In genomic region chr16:73050115-73051099, GRCh38 we compare ENCODE assay signal across 13 cellular contexts. TPM values are rescaled to one million over a fixed set of nuclear protein-coding genes. Genes with fewer than 3 reads are reported as not detected.
DNase-seq lines count a peak whose midpoint lies in the region; ATAC-seq, FAIRE-seq and TF ChIP-seq lines count a peak whose summit lies in the region.
"Had no signal": no experiment of that assay in that cellular context is flagged by ENCODE, and none has a peak within 500 bp of the region (broad histone marks: within the 10 kb centered on the region; RNA-seq: fewer than 3 reads in every experiment).

No MANE protein-coding gene starts in this region.

- H3K4me1 ChIP-seq in tibial nerve (peaks cover 0 to 87% (median 45%) of the 10 kb centered on the region in 4 donors), kidney (ENCODE audit: control insufficient read depth in 1 of 2, insufficient read depth in 1 of 2, low read depth in 1 of 2, low read length in 2 of 2) (peaks cover 19 to 25% of the 10 kb centered on the region in 2 donors)

- H3K4me1 Mint-ChIP-seq in chondrocyte (ENCODE audit: low read depth): peaks cover 21% of the 10 kb centered on the region
- H3K4me1 Mint-ChIP-seq in activated CD8-positive, alpha-beta memory T cell treated with anti-CD3 and anti-CD28 coated beads, Interleukin-2, amount 10 ng/mL, durations not matched to agents 7 days and 5 days: no peaks in the 10 kb centered on the region

- no peak for TF ChIP-seq POLR2A in tibial nerve (IDR thresholded peaks at IDR 0.05)

- TF ChIP-seq CTCF in chondrocyte (IDR thresholded peaks at IDR 0.05): peak; percentile 14
- no peak for TF ChIP-seq CTCF in tibial nerve (IDR thresholded peaks at IDR 0.05)
- TF ChIP-seq CTCF in kidney (IDR thresholded peaks at IDR 0.05; ENCODE audit: borderline replicate concordance, extremely low read depth, insufficient read depth): no peak

- H3K27me3 ChIP-seq in tibial nerve: no peaks in the 10 kb centered on the region

- WGBS in tibial nerve, 2 donors: 72% methylated on average over 12 of the region's 12 CpGs

- H3K4me3 Mint-ChIP-seq in chondrocyte (ENCODE audit: unreplicated experiment): no peak overlapping the region
- H3K4me3 Mint-ChIP-seq in activated CD8-positive, alpha-beta memory T cell treated with anti-CD3 and anti-CD28 coated beads, Interleukin-2, amount 10 ng/mL, durations not matched to agents 7 days and 5 days: no peak overlapping the region
- H3K4me3 Mint-ChIP-seq: activated T-cell treated with anti-CD3 and anti-CD28 coated beads, Interleukin-2, amount 50 U/mL, for 72 hours; dendritic cell treated with granulocyte-macrophage colony-stimulating factor and Interleukin-4, amounts not matched to agents 40 ng/mL and 50 ng/mL, for 4 days had no signal

- CTCF ChIA-PET in activated CD8-positive, alpha-beta memory T cell treated with anti-CD3 and anti-CD28 coated beads, Interleukin-2, amount 10 ng/mL, durations not matched to agents 7 days and 5 days (lab: Charles Lee): no interaction called here

- no peaks in the 10 kb centered on the region for H3K9me3 Mint-ChIP-seq in chondrocyte (ENCODE audit: low read depth)
- no peaks in the 10 kb centered on the region for H3K9me3 Mint-ChIP-seq in activated CD8-positive, alpha-beta memory T cell treated with anti-CD3 and anti-CD28 coated beads, Interleukin-2, amount 10 ng/mL, durations not matched to agents 7 days and 5 days (ENCODE audit: low read depth)
- H3K9me3 Mint-ChIP-seq: activated T-cell treated with anti-CD3 and anti-CD28 coated beads, Interleukin-2, amount 50 U/mL, for 72 hours; dendritic cell treated with granulocyte-macrophage colony-stimulating factor and Interleukin-4, amounts not matched to agents 40 ng/mL and 50 ng/mL, for 4 days had no signal

- FAIRE-seq in kidney (lab: Jason Lieb, UNC): no peak

- peak overlapping the region in 3 of 4 donors; percentile 40 to 99 (median 97) for H3K27ac ChIP-seq in tibial nerve
- H3K27ac ChIP-seq in kidney (ENCODE audit: low read depth in 2 of 2, low read length in 2 of 2): peak overlapping the region in 1 of 2 donors; percentile 45
- H3K27ac ChIP-seq: 22Rv1 had no signal

- DNase-seq in NCI-H1417 (lab: John Stamatoyannopoulos, UW): peak in 2 of 3 experiments; percentile 27 to 39
- no peak for DNase-seq in NCI-H1417 treated with DMSO at 0.1 percent for 48 hours (lab: John Stamatoyannopoulos, UW)
- no peak for DNase-seq in chondrocyte (ENCODE audit: low spot score)
- peak; percentile 13 for DNase-seq in medulla oblongata (ENCODE audit: extremely low spot score)
- DNase-seq in tibial nerve (ENCODE audit: low spot score in 2 of 2): no peak
- no peak for DNase-seq in activated CD8-positive, alpha-beta memory T cell treated with anti-CD3 and anti-CD28 coated beads, Interleukin-2, amount 10 ng/mL, durations not matched to agents 7 days and 5 days
- no peak for DNase-seq in kidney
- DNase-seq: activated T-cell treated with anti-CD3 and anti-CD28 coated beads, Interleukin-2, amount 50 U/mL, for 72 hours; KG1; T-helper 9 cell had no signal

- ATAC-seq in activated CD8-positive, alpha-beta memory T cell treated with anti-CD3 and anti-CD28 coated beads, Interleukin-2, amount 10 ng/mL, durations not matched to agents 7 days and 5 days: no peak
- no peak for ATAC-seq in GM21737 (IDR thresholded peaks at IDR 0.05; ENCODE audit: unreplicated experiment)
- ATAC-seq: activated T-cell treated with anti-CD3 and anti-CD28 coated beads, Interleukin-2, amount 50 U/mL, for 72 hours had no signal

- no peak for TF ChIP-seq EP300 in tibial nerve (IDR thresholded peaks at IDR 0.05)

- intact Hi-C loops in kidney (cut with DNase I): no loop called here

- H3K9me3 ChIP-seq in tibial nerve (no peaks in the 10 kb centered on the region), kidney (ENCODE audit: control insufficient read depth in 1 of 2, low read length in 2 of 2) (no peaks in the 10 kb centered on the region)

- H3K36me3 ChIP-seq in tibial nerve: no peaks in the 10 kb centered on the region
- no peaks in the 10 kb centered on the region for H3K36me3 ChIP-seq in kidney (ENCODE audit: control insufficient read depth in 1 of 2, insufficient read depth in 2 of 2, low read length in 2 of 2)

- no peaks in the 10 kb centered on the region for H3K27me3 Mint-ChIP-seq in chondrocyte (ENCODE audit: low read depth)
- H3K27me3 Mint-ChIP-seq in activated CD8-positive, alpha-beta memory T cell treated with anti-CD3 and anti-CD28 coated beads, Interleukin-2, amount 10 ng/mL, durations not matched to agents 7 days and 5 days: peaks cover 28% of the 10 kb centered on the region

- no peak overlapping the region for H3K27ac Mint-ChIP-seq in chondrocyte (ENCODE audit: unreplicated experiment)
- H3K27ac Mint-ChIP-seq in activated CD8-positive, alpha-beta memory T cell treated with anti-CD3 and anti-CD28 coated beads, Interleukin-2, amount 10 ng/mL, durations not matched to agents 7 days and 5 days: no peak overlapping the region
- H3K27ac Mint-ChIP-seq: activated T-cell treated with anti-CD3 and anti-CD28 coated beads, Interleukin-2, amount 50 U/mL, for 72 hours; dendritic cell treated with granulocyte-macrophage colony-stimulating factor and Interleukin-4, amounts not matched to agents 40 ng/mL and 50 ng/mL, for 4 days had no signal

- H3K9ac ChIP-seq in kidney (ENCODE audit: low read length in 2 of 2): peak overlapping the region in 1 of 2 donors; percentile 12

- H3K4me3 ChIP-seq in tibial nerve (no peak overlapping the region), kidney (ENCODE audit: low read length in 2 of 2) (no peak overlapping the region)

- peaks cover 2% of the 10 kb centered on the region for H3K36me3 Mint-ChIP-seq in chondrocyte (ENCODE audit: low read depth)
- H3K36me3 Mint-ChIP-seq in activated CD8-positive, alpha-beta memory T cell treated with anti-CD3 and anti-CD28 coated beads, Interleukin-2, amount 10 ng/mL, durations not matched to agents 7 days and 5 days: no peaks in the 10 kb centered on the region

RNA-seq across cellular contexts. Expression of gene ZFHX3, which starts 2.5 kb away (rescaled TPM):
- total RNA-seq in chondrocyte (74.4 to 91.0 TPM (median 86.8 TPM) in 3 replicates), tibial nerve (10 to 100 TPM; 36.3 to 44.0 (median 38.1) TPM), kidney (29.3 TPM)
- total RNA-seq in activated CD8-positive, alpha-beta memory T cell treated with anti-CD3 and anti-CD28 coated beads, Interleukin-2, amount 10 ng/mL, durations not matched to agents 7 days and 5 days: 1 to 10 TPM in 1 of 2 experiments, under 1 TPM in 1; 0.32 to 1.9 TPM
- 2.3 TPM for polyA plus RNA-seq in kidney (ENCODE audit: insufficient read depth, low read depth, low replicate concordance)

Comparison
In these comparisons a context has a peak if more than half of its experiments do, and no peak if none do; other contexts are left out.
1. DNase-seq: peak in NCI-H1417 (2 of 3) and medulla oblongata (single experiment); none in NCI-H1417 treated with DMSO at 0.1 percent for 48 hours (single experiment), chondrocyte (single experiment), tibial nerve (0 of 2), activated CD8-positive, alpha-beta memory T cell treated with anti-CD3 and anti-CD28 coated beads, Interleukin-2, amount 10 ng/mL, durations not matched to agents 7 days and 5 days (single experiment) and kidney (single experiment).
2. RNA of gene ZFHX3, which starts 2.5 kb away (total RNA-seq): 74.4 to 91.0 TPM in chondrocyte, 36.3 to 44.0 TPM in tibial nerve and 29.3 TPM in kidney (single experiment); 0.32 to 1.9 TPM in activated CD8-positive, alpha-beta memory T cell treated with anti-CD3 and anti-CD28 coated beads, Interleukin-2, amount 10 ng/mL, durations not matched to agents 7 days and 5 days; every median in the first group is over 10 times any median in the second.